23 cellular contexts compared by ENCODE assay signal in the genomic region with DNA sequence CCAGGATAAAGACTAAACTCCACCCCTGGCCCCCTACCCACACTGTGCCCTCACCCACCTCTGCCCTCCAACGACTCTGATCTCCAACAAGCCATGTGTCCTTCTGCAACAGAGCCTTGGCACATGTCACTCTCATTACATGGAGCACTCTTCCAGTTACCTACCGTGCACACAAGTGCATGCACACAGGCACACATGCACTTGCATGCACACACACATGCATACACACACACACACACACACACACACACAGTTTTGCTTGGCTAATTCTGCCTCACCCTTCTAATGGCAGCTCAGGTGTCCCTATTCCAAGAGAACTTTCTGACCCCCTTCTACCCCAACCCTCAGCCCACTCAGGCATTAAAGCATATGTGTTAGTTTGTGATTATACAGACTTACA. TPM values are rescaled to one million over a fixed set of nuclear protein-coding genes. Genes with fewer than 3 reads are reported as not detected.
DNase-seq lines count a peak whose midpoint lies in the region; ATAC-seq, FAIRE-seq and TF ChIP-seq lines count a peak whose summit lies in the region.
"Had no signal": no experiment of that assay in that cellular context is flagged by ENCODE, and none has a peak within 500 bp of the region (broad histone marks: within the 10 kb centered on the region; RNA-seq: fewer than 3 reads in every experiment).

No MANE protein-coding gene starts in this region.

- H3K27me3 ChIP-seq in HepG2 (ENCODE audit: control insufficient read depth in 1 of 2, insufficient read depth in 2 of 2, low read length in 2 of 2) (no peaks in the 10 kb centered on the region), right lobe of liver (no peaks in the 10 kb centered on the region), neuronal stem cell (ENCODE audit: control insufficient read depth in 3 of 3, insufficient read depth in 3 of 3, low read depth in 1 of 3, low read length in 3 of 3) (no peaks in the 10 kb centered on the region)
- H3K27me3 ChIP-seq: BE2C, SJSA1 had no signal

- no peak for TF ChIP-seq CTCF in HepG2 (CRISPR knock-in tag; IDR thresholded peaks at IDR 0.05)
- TF ChIP-seq CTCF in right lobe of liver (IDR thresholded peaks at IDR 0.05), result no peak
- TF ChIP-seq CTCF in coronary artery (IDR thresholded peaks at IDR 0.05), result no peak

- H2AK5ac ChIP-seq in neuronal stem cell (ENCODE audit: low read depth, low read length), result no peak overlapping the region

- DNase-seq in HepG2 (ENCODE audit: low spot score) (no peak), right lobe of liver (no peak), coronary artery (ENCODE audit: low spot score) (peak; percentile 50), neuronal stem cell (ENCODE audit: low spot score) (no peak), HTR-8/SVneo (ENCODE audit: insufficient read length, low spot score) (no peak), GM19238 (ENCODE audit: insufficient read length, low spot score) (no peak), NCI-H1417 treated with DMSO at 0.1 percent for 48 hours (lab: John Stamatoyannopoulos, UW) (no peak)
- DNase-seq: ACHN; BE2C; Calu3; DMS79 treated with DMSO at 0.1 percent for 48 hours; GF-D8; KBM-7; NCI-H1105 treated with DMSO at 0.1 percent for 48 hours; NCI-H446; NCI-H524 treated with DMSO at 0.1 percent for 48 hours; NK-92 treated with Interleukin-12 subunit alpha and Interleukin-12 subunit beta, amount 100 ng/mL, for 24 hours; Right ventricle myocardium superior; RPMI8226 had no signal

- H4K8ac ChIP-seq in neuronal stem cell (ENCODE audit: low read depth, low read length), result peak overlapping the region; percentile 57

- TF ChIP-seq EP300 in HepG2 (IDR thresholded peaks at IDR 0.05; ENCODE audit: low read depth in 2 of 2, low read length in 2 of 2), result no peak
- TF ChIP-seq EP300 in HepG2 (CRISPR knock-in tag; IDR thresholded peaks at IDR 0.05; ENCODE audit: borderline replicate concordance), result no peak

- no peak for TF ChIP-seq RAD21 in HepG2 (CRISPR knock-in tag; IDR thresholded peaks at IDR 0.05)

- H3K79me2 ChIP-seq in HepG2 (ENCODE audit: insufficient read depth, low read length), result no peaks in the 10 kb centered on the region

- H4K20me1 ChIP-seq in HepG2 (ENCODE audit: insufficient read depth, low read length), result no peaks in the 10 kb centered on the region

- ATAC-seq in HepG2 (no peak), right lobe of liver (no peak)

- H3K79me1 ChIP-seq in neuronal stem cell (ENCODE audit: low read depth, low read length), result no peaks in the 10 kb centered on the region

- H3K4me2 ChIP-seq in HepG2 (ENCODE audit: low read depth, low read length) (no peak overlapping the region), neuronal stem cell (ENCODE audit: insufficient read depth, low read length, poor library complexity, severe bottlenecking) (no peak overlapping the region)

- CTCF ChIA-PET in HepG2 (lab: Yijun Ruan, JAX; ENCODE audit: low intra/inter-chr PET ratio, low total read pairs), result no interaction called here

- H3K9ac ChIP-seq in HepG2 (ENCODE audit: insufficient read depth, low read depth, low read length), result no peak overlapping the region
- no peak overlapping the region for H3K9ac ChIP-seq in neuronal stem cell (ENCODE audit: low read depth, low read length, poor library complexity)

- H2BK12ac ChIP-seq in neuronal stem cell (ENCODE audit: low read length), result no peak overlapping the region

- no TSS peak for BruUV-seq in HepG2 (replicated peaks; lab: Mats Ljungman, UMichigan)

- H3K14ac ChIP-seq in neuronal stem cell (ENCODE audit: low read length), result no peak overlapping the region

- H3K18ac ChIP-seq in neuronal stem cell (ENCODE audit: low read length), result peak overlapping the region; percentile 16

- H3K36me3 ChIP-seq in HepG2 (replicated peaks in 1 of 2; ENCODE audit: control insufficient read depth in 1 of 2, insufficient read depth in 2 of 2, low read length in 2 of 2) (no peaks in the 10 kb centered on the region; a peak in 1 of 5 replicates), right lobe of liver (no peaks in the 10 kb centered on the region), neuronal stem cell (replicated peaks in 1 of 2; ENCODE audit: control insufficient read depth in 2 of 2, insufficient read depth in 2 of 2, low read length in 2 of 2) (peaks cover 2 to 20% of the 10 kb centered on the region in 2 donors)
- H3K36me3 ChIP-seq: BE2C, HAP-1 had no signal

- no peak overlapping the region for H3K4me3 ChIP-seq in HepG2 (replicated peaks in 1 of 3; ENCODE audit: insufficient read depth in 1 of 3, low read depth in 2 of 3, low read length in 3 of 3)
- no peak overlapping the region for H3K4me3 ChIP-seq in right lobe of liver
- no peak overlapping the region for H3K4me3 ChIP-seq in coronary artery
- H3K4me3 ChIP-seq in neuronal stem cell (ENCODE audit: low read length in 2 of 2), result no peak overlapping the region
- H3K4me3 ChIP-seq: HAP-1, SJSA1 had no signal

- no peak overlapping the region for H3K4ac ChIP-seq in neuronal stem cell (ENCODE audit: low read length)

- no peaks in the 10 kb centered on the region for H3K9me3 ChIP-seq in HepG2 (ENCODE audit: low read length)
- H3K9me3 ChIP-seq in right lobe of liver, result no peaks in the 10 kb centered on the region
- H3K9me3 ChIP-seq in neuronal stem cell (replicated peaks in 1 of 2; ENCODE audit: control insufficient read depth in 2 of 2, insufficient read depth in 1 of 2, low read depth in 1 of 2, low read length in 2 of 2), result peaks cover 2 to 4% of the 10 kb centered on the region in 2 donors
- H3K9me3 ChIP-seq: BE2C, HAP-1, SJSA1 had no signal

- no peak overlapping the region for H3K23ac ChIP-seq in neuronal stem cell (ENCODE audit: low read depth, low read length, poor library complexity)

- H3K27ac ChIP-seq in HepG2 (ENCODE audit: extremely low read length, insufficient read depth, low read length), result no peak overlapping the region
- H3K27ac ChIP-seq in right lobe of liver, result no peak overlapping the region
- no peak overlapping the region for H3K27ac ChIP-seq in coronary artery
- no peak overlapping the region for H3K27ac ChIP-seq in neuronal stem cell (replicated peaks; ENCODE audit: low read length)
- H3K27ac ChIP-seq: 22Rv1, SJSA1 had no signal

- no peak for FAIRE-seq in HepG2 (lab: Jason Lieb, UNC)
- no peak for FAIRE-seq in HTR-8/SVneo (lab: Jason Lieb, UNC)
- FAIRE-seq: GM12892 had no signal

- peaks cover 32% of the 10 kb centered on the region for H3K4me1 ChIP-seq in HepG2 (ENCODE audit: insufficient read depth, low read length)
- H3K4me1 ChIP-seq in right lobe of liver, result no peaks in the 10 kb centered on the region
- peaks cover 2 to 8% of the 10 kb centered on the region in 2 donors for H3K4me1 ChIP-seq in neuronal stem cell (ENCODE audit: control insufficient read depth in 2 of 2, insufficient read depth in 1 of 2, low read depth in 1 of 2, low read length in 2 of 2)
- H3K4me1 ChIP-seq: BE2C had no signal

- intact Hi-C loops in HepG2 (cut with micrococcal nuclease; ENCODE audit: unreplicated experiment) (no loop called here), right lobe of liver (cut with DNase I) (no loop called here)

- H2AFZ ChIP-seq in HepG2 (ENCODE audit: low read length), result no peak overlapping the region
- H2AFZ ChIP-seq in neuronal stem cell (ENCODE audit: low read length), result no peak overlapping the region

- POLR2A ChIA-PET in HepG2 (lab: Yijun Ruan, JAX), result no interaction called here

- H2BK15ac ChIP-seq in neuronal stem cell (ENCODE audit: low read length), result no peak overlapping the region

- TF ChIP-seq POLR2A in HepG2 (IDR thresholded peaks at IDR 0.05; ENCODE audit: insufficient read depth in 1 of 2, low read depth in 2 of 2, low read length in 2 of 2) (no peak), right lobe of liver (IDR thresholded peaks at IDR 0.05) (no peak)

- in situ Hi-C loops in HepG2 (cut with HindIII; ENCODE audit: extremely low pct_ligation_motif_present, low pct_unique_long_range_greater_than_20kb), result no loop called here

- WGBS in HepG2 (ENCODE audit: low lambda C conversion rate), result 83% methylated on average over 2 of the region's 2 CpGs
- WGBS in right lobe of liver (ENCODE audit: insufficient coverage, low coverage, low lambda C conversion rate, missing lambda C conversion rate), result 59% methylated on average over 2 of the region's 2 CpGs
- WGBS in neuronal stem cell (ENCODE audit: extremely low coverage in 2 of 2, insufficient read length in 2 of 2, insufficient replicate concordance in 1 of 2), 2 donors, result no CpG with 5 or more reads among the region's 2 CpGs

- no peak overlapping the region for H2BK120ac ChIP-seq in neuronal stem cell (ENCODE audit: low read depth, low read length)

- H2BK5ac ChIP-seq in neuronal stem cell (ENCODE audit: low read length), result no peak overlapping the region

- H4K91ac ChIP-seq in neuronal stem cell (ENCODE audit: low read depth, low read length, poor library complexity), result no peak overlapping the region

RNA-seq across cellular contexts. Expression of a gene that starts 19.6 kb away (rescaled TPM):
- total RNA-seq in HepG2 (2016; rRNA removed; fragmentation: Illumina TruSeq; extraction: Trizol) (6.2 and 8.1 TPM in 2 replicates), right lobe of liver (1 to 10 TPM; 4.0 to 9.7 (median 7.1) TPM)
- total RNA-seq in HepG2 (2016; cell fraction: cytosol; rRNA removed; fragmentation: Illumina TruSeq; extraction: Trizol; ENCODE audit: low read depth), result 1.3 and 1.5 TPM in 2 replicates
- 4.7 and 8.5 TPM in 2 replicates for total RNA-seq in HepG2 (2016; cell fraction: insoluble cytoplasmic fraction; rRNA removed; fragmentation: Illumina TruSeq; extraction: Trizol)
- 5.1 and 5.4 TPM in 2 replicates for total RNA-seq in HepG2 (2016; cell fraction: membrane; rRNA removed; fragmentation: Illumina TruSeq; extraction: Trizol)
- 8.2 and 10.9 TPM in 2 replicates for total RNA-seq in HepG2 (2016; cell fraction: nucleus; rRNA removed; fragmentation: Illumina TruSeq; extraction: Trizol)
- 11.2 and 12.0 TPM in 2 replicates for polyA plus RNA-seq in HepG2 (2011; rRNA removed)
- polyA plus RNA-seq in HepG2 (2011; cell fraction: cytosol; rRNA removed), result 5.5 and 5.6 TPM in 2 replicates
- polyA plus RNA-seq in HepG2 (2011; cell fraction: nucleus; rRNA removed), result 7.2 and 9.6 TPM in 2 replicates
- polyA plus RNA-seq in HepG2 (2012), result 3.6 and 5.9 TPM in 2 replicates
- 1.3 and 1.9 TPM in 2 replicates for polyA plus RNA-seq in HepG2 (2016; cell fraction: cytosol; fragmentation: Illumina TruSeq; extraction: Trizol; ENCODE audit: low read depth)
- polyA plus RNA-seq in HepG2 (2016; cell fraction: insoluble cytoplasmic fraction; fragmentation: Illumina TruSeq; extraction: Trizol; ENCODE audit: low read depth), result 4.3 and 5.7 TPM in 2 replicates
- polyA plus RNA-seq in HepG2 (2016; cell fraction: membrane; fragmentation: Illumina TruSeq; extraction: Trizol; ENCODE audit: low read depth), result 2.6 and 3.0 TPM in 2 replicates
- polyA plus RNA-seq in HepG2 (2016; cell fraction: nucleus; fragmentation: Illumina TruSeq; extraction: Trizol; ENCODE audit: insufficient read depth, low read depth), result 10.3 and 10.9 TPM in 2 replicates
- 25.4 and 54.7 TPM in 2 replicates for polyA minus RNA-seq in HepG2 (2011; rRNA and poly(A)+ RNA removed; ENCODE audit: low replicate concordance)
- polyA minus RNA-seq in HepG2 (2011; cell fraction: cytosol; rRNA and poly(A)+ RNA removed), result 6.4 and 7.0 TPM in 2 replicates
- 7.5 and 8.5 TPM in 2 replicates for polyA minus RNA-seq in HepG2 (2011; cell fraction: nucleus; rRNA and poly(A)+ RNA removed)
- 12.7 TPM for polyA plus RNA-seq in neuronal stem cell (2013, experiment 1 of 2)
- polyA plus RNA-seq in neuronal stem cell (2013, experiment 2 of 2), result 11.1 TPM
